1 cellular context compared by ENCODE assay signal in genomic region chr1:235990376-235990795, GRCh38.
TF ChIP-seq lines count a peak whose summit lies in the region.

No MANE protein-coding gene starts in this region.

TF ChIP-seq in IMR-90, 13 proteins besides CTCF, POLR2A, EP300 and RAD21:
- TF ChIP-seq SMC3 (IDR thresholded peaks at IDR 0.05; ENCODE audit: low read depth, low read length): no peak
- no peak for TF ChIP-seq CHD1 (IDR thresholded peaks at IDR 0.05; ENCODE audit: low read depth, low read length)
- TF ChIP-seq FOS (IDR thresholded peaks at IDR 0.05; ENCODE audit: low read depth, low read length): no peak
- no peak for TF ChIP-seq CEBPB (IDR thresholded peaks at IDR 0.05; ENCODE audit: low read depth, low read length)
- TF ChIP-seq RCOR1 (IDR thresholded peaks at IDR 0.05; ENCODE audit: insufficient replicate concordance, low read length): no peak
- no peak for TF ChIP-seq MXI1 (IDR thresholded peaks at IDR 0.05; ENCODE audit: borderline replicate concordance, low read depth, low read length)
- no peak for TF ChIP-seq RFX5 (IDR thresholded peaks at IDR 0.05; ENCODE audit: low read depth, low read length)
- TF ChIP-seq BHLHE40 (IDR thresholded peaks at IDR 0.05; ENCODE audit: low read depth, low read length): no peak
- TF ChIP-seq NFE2L2 (IDR thresholded peaks at IDR 0.05; ENCODE audit: low read depth, low read length): no peak
- TF ChIP-seq MAZ (IDR thresholded peaks at IDR 0.05; ENCODE audit: borderline replicate concordance, low read depth, low read length): no peak
- no peak for TF ChIP-seq MAFK (IDR thresholded peaks at IDR 0.05; ENCODE audit: low read depth, low read length)
- TF ChIP-seq USF2 (IDR thresholded peaks at IDR 0.05; ENCODE audit: low read depth, low read length): no peak
- TF ChIP-seq ELK1 (IDR thresholded peaks at IDR 0.05; ENCODE audit: borderline replicate concordance, low read depth, low read length): no peak
